14 cellular contexts compared by ENCODE assay signal in the genomic region with DNA sequence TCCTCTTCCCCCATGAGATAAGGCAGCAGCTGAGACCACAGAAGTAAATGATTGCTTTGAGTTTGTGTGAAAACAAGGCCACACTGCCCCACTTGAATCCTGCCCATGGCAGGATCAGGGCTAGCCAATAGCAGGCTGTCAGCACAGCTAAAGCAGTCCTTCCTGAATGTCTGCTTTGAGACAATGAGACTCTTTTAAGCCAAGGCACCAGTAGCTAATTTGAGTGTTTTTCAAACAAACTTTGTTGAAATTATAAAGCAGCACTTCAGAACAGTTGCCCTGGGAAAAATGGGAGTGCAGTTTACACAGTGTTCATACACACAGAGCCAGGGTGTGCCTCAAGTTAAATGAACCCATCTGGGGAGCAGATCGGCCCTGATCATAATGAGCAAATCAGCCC.
A peak's percentile ranks its signal among the peaks of the same experiment; 100 is the strongest.
DNase-seq lines count a peak whose midpoint lies in the region; ATAC-seq, FAIRE-seq and TF ChIP-seq lines count a peak whose summit lies in the region.
"Had no signal": no experiment of that assay in that cellular context is flagged by ENCODE, and none has a peak within 500 bp of the region (broad histone marks: within the 10 kb centered on the region; RNA-seq: fewer than 3 reads in every experiment).

No MANE protein-coding gene starts in this region.

- no peak overlapping the region for H3K4me2 ChIP-seq in keratinocyte (ENCODE audit: control insufficient read depth, extremely low read depth, insufficient read depth, low read depth, low read length)
- H3K4me2 ChIP-seq in OCI-LY7 (ENCODE audit: low read length), result no peak overlapping the region

- H3K9me1 ChIP-seq in keratinocyte (ENCODE audit: control insufficient read depth, extremely low read depth, insufficient read depth, low read length), result no peaks in the 10 kb centered on the region

- ATAC-seq in GM19324 (IDR thresholded peaks at IDR 0.05; ENCODE audit: low FRiP score, unreplicated experiment), result peak; percentile 46
- peak; percentile 64 for ATAC-seq in sciatic nerve

- TF ChIP-seq CTCF in keratinocyte (optimal IDR thresholded peaks at IDR 0.05 in 1 of 3, IDR thresholded peaks at IDR 0.05 in 1 of 3, conservative IDR thresholded peaks at IDR 0.05 in 1 of 3; ENCODE audit: extremely low read depth in 1 of 3, insufficient read depth in 2 of 3, low read length in 3 of 3) (no peak), OCI-LY7 (conservative IDR thresholded peaks at IDR 0.05; ENCODE audit: low read length) (no peak)

- dilution Hi-C loops in keratinocyte (cut with MboI; ENCODE audit: extremely low pct_ligation_motif_present, low sequenced_read_pairs), result no loop called here

- H3K79me2 ChIP-seq in keratinocyte (ENCODE audit: control insufficient read depth, insufficient read depth, low read length), result no peaks in the 10 kb centered on the region
- H3K79me2 ChIP-seq in OCI-LY7 (ENCODE audit: insufficient read depth, low read depth, low read length), result no peaks in the 10 kb centered on the region

- FAIRE-seq in keratinocyte (lab: Jason Lieb, UNC), result peak; percentile 86
- FAIRE-seq: D721Med, urothelium cell line had no signal

- H3K4me3 ChIP-seq in keratinocyte (ENCODE audit: control insufficient read depth in 2 of 3, extremely low read depth in 1 of 3, insufficient read depth in 2 of 3, low read depth in 1 of 3, low read length in 3 of 3) (no peak overlapping the region), OCI-LY7 (ENCODE audit: low read depth, low read length, poor library complexity, severe bottlenecking) (no peak overlapping the region)

- H3K9ac ChIP-seq in keratinocyte (ENCODE audit: control insufficient read depth, extremely low read depth, insufficient read depth, low read length), result no peak overlapping the region

- H3K27ac ChIP-seq in keratinocyte (ENCODE audit: control insufficient read depth, insufficient read depth, low read length), result no peak overlapping the region
- no peak overlapping the region for H3K27ac ChIP-seq in OCI-LY7 (ENCODE audit: low read depth, low read length, poor library complexity, severe bottlenecking)

- H4K20me1 ChIP-seq in keratinocyte (ENCODE audit: control insufficient read depth, extremely low read depth, insufficient read depth, low read length), result no peaks in the 10 kb centered on the region
- no peaks in the 10 kb centered on the region for H4K20me1 ChIP-seq in OCI-LY7 (ENCODE audit: insufficient read depth, low read length)

- CTCF ChIA-PET in OCI-LY7 (lab: Charles Lee; ENCODE audit: unreplicated experiment), result no interaction called here

- POLR2A ChIA-PET in OCI-LY7 (lab: Charles Lee), result no interaction called here

- H3K9me3 ChIP-seq in keratinocyte (ENCODE audit: control insufficient read depth, low read depth, low read length) (no peaks in the 10 kb centered on the region), OCI-LY7 (ENCODE audit: low read length) (no peaks in the 10 kb centered on the region)

- H2AFZ ChIP-seq in keratinocyte (ENCODE audit: control insufficient read depth, low read length), result peak overlapping the region; percentile 64
- H2AFZ ChIP-seq in OCI-LY7 (ENCODE audit: low read length), result no peak overlapping the region

- DNase-seq in NCI-H748 treated with DMSO at 0.1 percent for 48 hours (lab: John Stamatoyannopoulos, UW), result peak; percentile 95
- no peak for DNase-seq in keratinocyte (ENCODE audit: low read depth, low spot score)
- DNase-seq in sciatic nerve (ENCODE audit: low spot score), result no peak
- no peak for DNase-seq in OCI-LY7 (ENCODE audit: low spot score)
- no peak for DNase-seq in activated CD4-positive, alpha-beta T cell treated with anti-CD3 and anti-CD28 coated beads for 48 hours
- DNase-seq in activated T-cell treated with anti-CD3 and anti-CD28 coated beads, Interleukin-2, amount 50 U/mL, for 1 hour, result no peak
- DNase-seq in A172 (ENCODE audit: low spot score), result no peak
- DNase-seq: activated effector memory CD4-positive, alpha-beta T cell treated with Interleukin-2 at 50 U/mL for 16 hours; kidney glomerular epithelial cell; NCI-H2171 treated with DMSO at 0.1 percent for 48 hours; SIG-M5 had no signal

- H3K4me1 ChIP-seq in keratinocyte (ENCODE audit: control insufficient read depth, extremely low read depth, insufficient read depth, low read length), result peaks cover 8% of the 10 kb centered on the region
- no peaks in the 10 kb centered on the region for H3K4me1 ChIP-seq in OCI-LY7 (ENCODE audit: insufficient read depth, low read length, poor library complexity, severe bottlenecking)

- H3K36me3 ChIP-seq in keratinocyte (ENCODE audit: control insufficient read depth in 2 of 2, extremely low read depth in 1 of 2, insufficient read depth in 2 of 2, low read length in 2 of 2), result no peaks in the 10 kb centered on the region
- H3K36me3 ChIP-seq in OCI-LY7 (ENCODE audit: insufficient read depth, low read length), result no peaks in the 10 kb centered on the region

- no TSS peak for BruUV-seq in OCI-LY7 (replicated peaks; lab: Mats Ljungman, UMichigan)

- intact Hi-C loops in sciatic nerve (cut with DNase I), result no loop called here
- intact Hi-C loops in OCI-LY7 (cut with micrococcal nuclease; ENCODE audit: unreplicated experiment), result no loop called here

- no peaks in the 10 kb centered on the region for H3K27me3 ChIP-seq in keratinocyte (ENCODE audit: control insufficient read depth, extremely low read depth, insufficient read depth, low read length)

- H3K9me2 ChIP-seq in OCI-LY7 (ENCODE audit: insufficient read depth, low read length), result no peaks in the 10 kb centered on the region
